25 cellular contexts compared by ENCODE assay signal in the genomic region with DNA sequence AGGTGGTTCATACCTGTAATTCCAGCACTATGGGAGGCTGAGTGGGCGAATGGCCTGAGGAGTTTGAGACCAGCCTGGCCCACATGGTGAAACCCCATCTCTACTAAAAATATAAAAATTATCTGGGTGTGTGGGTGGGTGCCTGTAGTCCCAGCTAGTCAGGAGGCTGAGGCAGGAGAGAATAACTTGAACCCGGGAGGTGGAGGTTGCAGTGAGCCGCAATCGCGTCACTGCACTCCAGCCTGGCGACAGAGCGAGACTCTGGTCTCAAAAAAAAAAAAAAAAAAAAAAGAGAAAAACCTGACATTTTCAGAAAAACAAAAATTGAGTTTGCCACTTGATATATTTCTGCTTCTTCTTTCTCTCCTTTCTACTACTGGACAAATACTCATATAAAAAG. TPM values are rescaled to one million over a fixed set of nuclear protein-coding genes. Genes with fewer than 3 reads are reported as not detected.
DNase-seq lines count a peak whose midpoint lies in the region; ATAC-seq and TF ChIP-seq lines count a peak whose summit lies in the region.
"Had no signal": no experiment of that assay in that cellular context is flagged by ENCODE, and none has a peak within 500 bp of the region (broad histone marks: within the 10 kb centered on the region; RNA-seq: fewer than 3 reads in every experiment).

No MANE protein-coding gene starts in this region.

- H3K36me3 ChIP-seq in KOPT-K1 (ENCODE audit: insufficient read depth, low read length) (no peaks in the 10 kb centered on the region), suprapubic skin (no peaks in the 10 kb centered on the region)
- H3K36me3 ChIP-seq: esophagus muscularis mucosa, prostate gland, uterus had no signal

- TF ChIP-seq POLR2A in suprapubic skin (IDR thresholded peaks at IDR 0.05), result no peak

- no peak for TF ChIP-seq CTCF in suprapubic skin (IDR thresholded peaks at IDR 0.05)

- DNase-seq in activated naive CD4-positive, alpha-beta T cell treated with anti-CD3 and anti-CD28 coated beads for 36 hours, result peak; percentile 59
- DNase-seq in activated naive CD4-positive, alpha-beta T cell (lab: John Stamatoyannopoulos, UW), result no peak
- no peak for DNase-seq in stimulated activated effector memory CD8-positive, alpha-beta T cell treated with anti-CD3 and anti-CD28 coated beads, Interleukin-12 subunit alpha, Interleukin-12 subunit beta, amount 100 ng/mL, for 72 hours (ENCODE audit: low spot score in 2 of 2)
- no peak for DNase-seq in effector memory CD8-positive, alpha-beta T cell
- DNase-seq in suprapubic skin (ENCODE audit: low spot score in 2 of 2), result no peak
- DNase-seq: anterior cingulate cortex, C1 segment of cervical spinal cord, endodermal cell, foreskin melanocyte, H7, hippocampal formation, immature natural killer cell, KG1, mesenchymal stem cell, NCI-H510A treated with DMSO at 0.1 percent for 48 hours, PC-9, SHP77, uterus had no signal

- no peaks in the 10 kb centered on the region for H3K27me3 Mint-ChIP-seq in activated naive CD4-positive, alpha-beta T cell treated with anti-CD3 and anti-CD28 coated beads for 36 hours (ENCODE audit: low read depth)
- no peaks in the 10 kb centered on the region for H3K27me3 Mint-ChIP-seq in activated T-helper 17 cell treated with anti-CD3 and anti-CD28 coated beads, Interleukin-2, amount 50 U/mL, for 72 hours
- no peaks in the 10 kb centered on the region for H3K27me3 Mint-ChIP-seq in effector memory CD8-positive, alpha-beta T cell

- peak overlapping the region; percentile 81 for H3K27ac ChIP-seq in KOPT-K1 (ENCODE audit: low read depth, low read length, poor library complexity, severe bottlenecking)
- no peak overlapping the region for H3K27ac ChIP-seq in suprapubic skin
- H3K27ac ChIP-seq: coronary artery, esophagus muscularis mucosa, PC-9, prostate gland, uterus had no signal

- TF ChIP-seq EP300 in suprapubic skin (IDR thresholded peaks at IDR 0.05), result no peak

- no peaks in the 10 kb centered on the region for H3K27me3 ChIP-seq in suprapubic skin
- H3K27me3 ChIP-seq: esophagus muscularis mucosa, uterus had no signal

- WGBS in suprapubic skin, result 91% methylated on average over 7 of the region's 7 CpGs

- H3K27ac Mint-ChIP-seq in activated naive CD4-positive, alpha-beta T cell treated with anti-CD3 and anti-CD28 coated beads for 36 hours, result peak overlapping the region; percentile 94
- peak overlapping the region; percentile 78 for H3K27ac Mint-ChIP-seq in activated T-helper 17 cell treated with anti-CD3 and anti-CD28 coated beads, Interleukin-2, amount 50 U/mL, for 72 hours
- no peak overlapping the region for H3K27ac Mint-ChIP-seq in stimulated activated effector memory CD8-positive, alpha-beta T cell treated with anti-CD3 and anti-CD28 coated beads, Interleukin-12 subunit alpha, Interleukin-12 subunit beta, amount 100 ng/mL, for 72 hours
- H3K27ac Mint-ChIP-seq in effector memory CD8-positive, alpha-beta T cell, result no peak overlapping the region
- H3K27ac Mint-ChIP-seq: endodermal cell, immature natural killer cell had no signal

- H3K4me3 ChIP-seq in suprapubic skin, result no peak overlapping the region
- H3K4me3 ChIP-seq: coronary artery, esophagus muscularis mucosa, PC-9, prostate gland, uterus had no signal

- intact Hi-C loops in activated naive CD4-positive, alpha-beta T cell treated with anti-CD3 and anti-CD28 coated beads for 36 hours (cut with micrococcal nuclease), result loop anchor here (1.0 to 5.0 kb wide), 6 partner anchors 24 to 548 kb away; partner anchors contain the start of genes ENO1 and RERE

- H3K9me3 Mint-ChIP-seq in activated naive CD4-positive, alpha-beta T cell treated with anti-CD3 and anti-CD28 coated beads for 36 hours, result no peaks in the 10 kb centered on the region
- H3K9me3 Mint-ChIP-seq in activated T-helper 17 cell treated with anti-CD3 and anti-CD28 coated beads, Interleukin-2, amount 50 U/mL, for 72 hours, result no peaks in the 10 kb centered on the region
- no peaks in the 10 kb centered on the region for H3K9me3 Mint-ChIP-seq in stimulated activated effector memory CD8-positive, alpha-beta T cell treated with anti-CD3 and anti-CD28 coated beads, Interleukin-12 subunit alpha, Interleukin-12 subunit beta, amount 100 ng/mL, for 72 hours
- H3K9me3 Mint-ChIP-seq in effector memory CD8-positive, alpha-beta T cell, result no peaks in the 10 kb centered on the region
- H3K9me3 Mint-ChIP-seq: endodermal cell, immature natural killer cell had no signal

- CTCF ChIA-PET in activated naive CD4-positive, alpha-beta T cell treated with anti-CD3 and anti-CD28 coated beads for 36 hours (lab: Charles Lee), result interaction anchor here (0.6 to 3.9 kb wide), 6 partner anchors 18 to 89 kb away, joined by 3 to 23 read pairs (median 4); no protein-coding TSS in a partner anchor

- H3K36me3 Mint-ChIP-seq in activated naive CD4-positive, alpha-beta T cell treated with anti-CD3 and anti-CD28 coated beads for 36 hours (ENCODE audit: low read depth), result peaks cover 22% of the 10 kb centered on the region
- peaks cover 34% of the 10 kb centered on the region for H3K36me3 Mint-ChIP-seq in activated T-helper 17 cell treated with anti-CD3 and anti-CD28 coated beads, Interleukin-2, amount 50 U/mL, for 72 hours (ENCODE audit: low read depth)
- H3K36me3 Mint-ChIP-seq in stimulated activated effector memory CD8-positive, alpha-beta T cell treated with anti-CD3 and anti-CD28 coated beads, Interleukin-12 subunit alpha, Interleukin-12 subunit beta, amount 100 ng/mL, for 72 hours, result peaks cover 5% of the 10 kb centered on the region
- no peaks in the 10 kb centered on the region for H3K36me3 Mint-ChIP-seq in effector memory CD8-positive, alpha-beta T cell (ENCODE audit: insufficient read depth)

- H3K4me3 Mint-ChIP-seq in activated naive CD4-positive, alpha-beta T cell treated with anti-CD3 and anti-CD28 coated beads for 36 hours, result peak overlapping the region; percentile 96
- H3K4me3 Mint-ChIP-seq in activated T-helper 17 cell treated with anti-CD3 and anti-CD28 coated beads, Interleukin-2, amount 50 U/mL, for 72 hours, result peak overlapping the region; percentile 83
- peak overlapping the region; percentile 79 for H3K4me3 Mint-ChIP-seq in stimulated activated effector memory CD8-positive, alpha-beta T cell treated with anti-CD3 and anti-CD28 coated beads, Interleukin-12 subunit alpha, Interleukin-12 subunit beta, amount 100 ng/mL, for 72 hours
- peak overlapping the region in 1 of 2 donors; percentile 30 for H3K4me3 Mint-ChIP-seq in effector memory CD8-positive, alpha-beta T cell
- H3K4me3 Mint-ChIP-seq: endodermal cell had no signal

- H3K4me1 Mint-ChIP-seq in activated naive CD4-positive, alpha-beta T cell treated with anti-CD3 and anti-CD28 coated beads for 36 hours (ENCODE audit: low read depth), result peaks cover 44% of the 10 kb centered on the region
- H3K4me1 Mint-ChIP-seq in activated T-helper 17 cell treated with anti-CD3 and anti-CD28 coated beads, Interleukin-2, amount 50 U/mL, for 72 hours, result peaks cover 26% of the 10 kb centered on the region
- H3K4me1 Mint-ChIP-seq in stimulated activated effector memory CD8-positive, alpha-beta T cell treated with anti-CD3 and anti-CD28 coated beads, Interleukin-12 subunit alpha, Interleukin-12 subunit beta, amount 100 ng/mL, for 72 hours, result peaks cover 39% of the 10 kb centered on the region
- peaks cover 13 to 15% of the 10 kb centered on the region in 2 donors for H3K4me1 Mint-ChIP-seq in effector memory CD8-positive, alpha-beta T cell (ENCODE audit: low read depth in 2 of 2)
- H3K4me1 Mint-ChIP-seq: endodermal cell had no signal

- H3K4me1 ChIP-seq in suprapubic skin, result no peaks in the 10 kb centered on the region
- H3K4me1 ChIP-seq: esophagus muscularis mucosa, prostate gland, uterus had no signal

- no peaks in the 10 kb centered on the region for H3K9me3 ChIP-seq in KOPT-K1 (ENCODE audit: insufficient read depth, low read length, poor library complexity, severe bottlenecking)
- no peaks in the 10 kb centered on the region for H3K9me3 ChIP-seq in suprapubic skin
- H3K9me3 ChIP-seq: esophagus muscularis mucosa, prostate gland, uterus had no signal

- no peak for ATAC-seq in activated T-helper 17 cell treated with anti-CD3 and anti-CD28 coated beads, Interleukin-2, amount 50 U/mL, for 72 hours (replicated peaks)
- no peak for ATAC-seq in stimulated activated effector memory CD8-positive, alpha-beta T cell treated with anti-CD3 and anti-CD28 coated beads, Interleukin-12 subunit alpha, Interleukin-12 subunit beta, amount 100 ng/mL, for 72 hours
- ATAC-seq in effector memory CD8-positive, alpha-beta T cell (replicated peaks), result no peak

RNA-seq across cellular contexts. Expression of gene CA6, which starts 24.3 kb away (rescaled TPM):
- under 1 TPM; 0.22 to 0.62 TPM for total RNA-seq in activated naive CD4-positive, alpha-beta T cell treated with anti-CD3 and anti-CD28 coated beads for 36 hours
- 1 to 10 TPM in 1 of 2 donors, under 1 TPM in 1; 0.78 to 2.2 TPM for total RNA-seq in activated T-helper 17 cell treated with anti-CD3 and anti-CD28 coated beads, Interleukin-2, amount 50 U/mL, for 72 hours
- 10 to 100 TPM in 3 of 4 donors, 1 to 10 TPM in 1; 9.5 to 57.9 (median 38.7) TPM for total RNA-seq in suprapubic skin
- total RNA-seq: endodermal cell, esophagus muscularis mucosa, H7, myocyte, PC-9, prostate gland, temporal lobe, uterus had no signal

RNA-seq across cellular contexts. Expression of gene SLC2A7, which starts 56.3 kb away (rescaled TPM):
- total RNA-seq in activated naive CD4-positive, alpha-beta T cell treated with anti-CD3 and anti-CD28 coated beads for 36 hours, result not detected
- total RNA-seq in activated T-helper 17 cell treated with anti-CD3 and anti-CD28 coated beads, Interleukin-2, amount 50 U/mL, for 72 hours, result not detected
- total RNA-seq in suprapubic skin, result not detected
- total RNA-seq: endodermal cell, esophagus muscularis mucosa, H7, myocyte, PC-9, prostate gland, temporal lobe, uterus had no signal

Comparison
In these comparisons a context has a peak if more than half of its experiments do, and no peak if none do; other contexts are left out.
1. H3K27ac Mint-ChIP-seq: peak in activated naive CD4-positive, alpha-beta T cell treated with anti-CD3 and anti-CD28 coated beads for 36 hours (single experiment) and activated T-helper 17 cell treated with anti-CD3 and anti-CD28 coated beads, Interleukin-2, amount 50 U/mL, for 72 hours (single experiment); none in stimulated activated effector memory CD8-positive, alpha-beta T cell treated with anti-CD3 and anti-CD28 coated beads, Interleukin-12 subunit alpha, Interleukin-12 subunit beta, amount 100 ng/mL, for 72 hours (single experiment) and effector memory CD8-positive, alpha-beta T cell (0 of 2).